8 cellular contexts compared by ENCODE assay signal in the genomic region with DNA sequence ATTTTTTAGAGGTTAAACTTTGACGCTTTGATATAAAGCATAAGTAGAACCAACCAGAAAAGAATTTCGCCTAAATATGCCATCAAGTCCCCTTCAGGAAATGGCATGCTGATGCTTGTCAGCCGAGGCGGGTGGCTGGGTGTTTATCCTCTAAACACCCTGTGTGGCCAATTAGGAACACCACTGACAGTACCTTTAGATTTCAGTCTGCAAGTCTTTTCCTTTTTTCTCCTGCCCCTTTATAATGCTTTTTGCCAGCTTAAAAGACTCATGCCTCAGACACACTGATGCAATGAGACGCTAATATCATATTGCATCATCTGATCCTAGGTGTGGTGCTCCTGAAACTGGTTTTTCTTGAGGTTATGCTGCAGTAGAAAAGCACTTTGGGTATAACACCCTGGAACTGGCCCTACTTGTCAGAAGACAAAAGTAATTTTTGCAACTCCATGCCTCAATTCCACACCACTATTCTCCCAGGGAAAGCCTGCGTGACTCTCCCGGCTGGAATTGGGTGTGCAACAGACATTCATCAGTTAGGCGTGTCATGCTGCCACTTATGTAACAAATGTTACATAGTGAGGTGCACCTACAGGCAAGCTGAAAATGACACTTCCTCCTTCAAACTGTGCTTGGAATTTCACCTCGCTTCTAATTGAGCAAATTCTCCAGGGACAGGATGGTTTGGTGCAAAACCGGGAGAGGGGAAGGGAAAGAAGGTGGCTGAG. TPM values are rescaled to one million over a fixed set of nuclear protein-coding genes. Genes with fewer than 3 reads are reported as not detected.
DNase-seq lines count a peak whose midpoint lies in the region; ATAC-seq and TF ChIP-seq lines count a peak whose summit lies in the region.

No MANE protein-coding gene starts in this region.

- H3K36me3 ChIP-seq in A673 (ENCODE audit: insufficient read depth, low read length, poor library complexity, severe bottlenecking) = peaks cover 3% of the 10 kb centered on the region

- no TSS peak for BruUV-seq in A673 (replicated peaks; lab: Mats Ljungman, UMichigan)

- no peaks in the 10 kb centered on the region for H3K9me3 ChIP-seq in A673 (ENCODE audit: low read depth, low read length, poor library complexity, severe bottlenecking)

- intact Hi-C loops in A673 (cut with micrococcal nuclease; ENCODE audit: unreplicated experiment) = no loop called here

- POLR2A ChIA-PET in A673 (lab: Charles Lee; ENCODE audit: low non-redundant PET) = interaction anchor here (0.6 kb wide), 1 partner anchor 1229 kb away, joined by 9 read pairs; no protein-coding TSS in a partner anchor

- H3K36me3 Mint-ChIP-seq in endothelial cell (ENCODE audit: low read depth, unreplicated experiment) = no peaks in the 10 kb centered on the region

- H3K27ac Mint-ChIP-seq in endothelial cell (ENCODE audit: unreplicated experiment) = no peak overlapping the region

- ATAC-seq in HG03159 (IDR thresholded peaks at IDR 0.05; ENCODE audit: unreplicated experiment) (no peak), GM21381 (IDR thresholded peaks at IDR 0.05; ENCODE audit: unreplicated experiment) (no peak)

- peaks cover 23% of the 10 kb centered on the region for H3K4me1 Mint-ChIP-seq in endothelial cell (ENCODE audit: unreplicated experiment)

- H3K27me3 ChIP-seq in A673 (replicated peaks; ENCODE audit: insufficient read depth, low read depth, low read length, poor library complexity) = no peaks in the 10 kb centered on the region

- DNase-seq in A673 (ENCODE audit: low spot score) = peak; percentile 53
- DNase-seq in RKO (ENCODE audit: low spot score) = peak; percentile 58
- DNase-seq in fibroblast of the conjunctiva (ENCODE audit: low read depth) = peak; percentile 83
- no peak for DNase-seq in NCI-H146 treated with DMSO at 0.1 percent for 48 hours (lab: John Stamatoyannopoulos, UW; ENCODE audit: unreplicated experiment)
- no peak for DNase-seq in endothelial cell (ENCODE audit: low spot score)

- no peak overlapping the region for H3K4me3 Mint-ChIP-seq in endothelial cell (ENCODE audit: unreplicated experiment)

- H3K4me3 ChIP-seq in A673 (ENCODE audit: low read depth, low read length, poor library complexity, severe bottlenecking) = peak overlapping the region; percentile 49

- no peaks in the 10 kb centered on the region for H3K9me3 Mint-ChIP-seq in endothelial cell (ENCODE audit: unreplicated experiment)

- H3K27me3 Mint-ChIP-seq in endothelial cell (ENCODE audit: unreplicated experiment) = peaks cover 14% of the 10 kb centered on the region

- TF ChIP-seq CTCF in A673 (conservative IDR thresholded peaks at IDR 0.05; ENCODE audit: low read depth, low read length) (no peak), GM12873 (IDR thresholded peaks at IDR 0.05; ENCODE audit: insufficient read depth, low read depth, low read length, missing control alignments) (peak; percentile 9), endothelial cell (IDR thresholded peaks at IDR 0.05; ENCODE audit: unreplicated experiment) (no peak)

- peak overlapping the region; percentile 73 for H3K27ac ChIP-seq in A673 (ENCODE audit: low read depth, low read length, poor library complexity, severe bottlenecking)

- H3K4me1 ChIP-seq in A673 (ENCODE audit: insufficient read depth, low read length, poor library complexity, severe bottlenecking) = peaks cover 29% of the 10 kb centered on the region

- CTCF ChIA-PET in A673 (lab: Charles Lee) = interaction anchor here (0.6 kb wide), 1 partner anchor 312 kb away, joined by 6 read pairs; no protein-coding TSS in a partner anchor

RNA-seq across cellular contexts. Expression of a gene that starts 2.0 kb away (rescaled TPM):
- total RNA-seq in A673 (2021) (180 and 182 TPM in 2 replicates), endothelial cell (ENCODE audit: unreplicated experiment) (180 TPM)

Comparison
In these comparisons a context has a peak if more than half of its experiments do, and no peak if none do; other contexts are left out.
1. DNase-seq: peak in A673 (single experiment), RKO (single experiment) and fibroblast of the conjunctiva (single experiment); none in NCI-H146 treated with DMSO at 0.1 percent for 48 hours (single experiment) and endothelial cell (single experiment).